In the genomic region with DNA sequence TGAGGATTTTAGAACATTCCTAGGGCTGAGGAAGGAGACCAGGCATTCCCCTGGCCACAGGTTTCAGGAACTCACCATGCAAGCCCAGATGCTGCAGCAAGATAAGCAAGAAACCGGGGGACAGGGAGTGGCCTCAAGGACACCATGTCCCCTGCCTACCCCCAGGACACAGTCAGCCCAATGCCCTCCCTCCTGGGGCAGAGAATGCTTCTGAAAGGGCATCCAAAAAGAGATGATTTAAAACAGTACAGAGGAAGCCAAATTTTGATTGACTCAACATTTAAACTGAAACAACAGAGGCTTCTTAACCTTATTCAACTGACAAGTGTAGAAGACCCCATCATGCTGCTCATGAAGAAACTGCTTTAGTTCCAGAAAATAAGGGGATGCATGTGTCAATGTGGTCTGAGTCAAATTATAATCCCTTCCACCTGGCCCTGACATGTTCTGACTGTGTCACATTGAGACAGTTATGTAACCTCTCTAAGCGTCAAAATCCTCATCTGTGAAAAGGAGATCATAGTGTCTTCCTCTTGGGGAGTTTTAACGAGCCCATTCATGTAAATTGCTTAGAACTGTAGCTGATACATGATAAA, we compare ENCODE assay signal across 1 cellular context.
A peak's percentile ranks its signal among the peaks of the same experiment; 100 is the strongest.
TF ChIP-seq lines count a peak whose summit lies in the region.

No MANE protein-coding gene starts in this region.

TF ChIP-seq in K562, 482 proteins besides CTCF, POLR2A, EP300 and RAD21 (continued from another document):
- TF ChIP-seq, protein P1, sequence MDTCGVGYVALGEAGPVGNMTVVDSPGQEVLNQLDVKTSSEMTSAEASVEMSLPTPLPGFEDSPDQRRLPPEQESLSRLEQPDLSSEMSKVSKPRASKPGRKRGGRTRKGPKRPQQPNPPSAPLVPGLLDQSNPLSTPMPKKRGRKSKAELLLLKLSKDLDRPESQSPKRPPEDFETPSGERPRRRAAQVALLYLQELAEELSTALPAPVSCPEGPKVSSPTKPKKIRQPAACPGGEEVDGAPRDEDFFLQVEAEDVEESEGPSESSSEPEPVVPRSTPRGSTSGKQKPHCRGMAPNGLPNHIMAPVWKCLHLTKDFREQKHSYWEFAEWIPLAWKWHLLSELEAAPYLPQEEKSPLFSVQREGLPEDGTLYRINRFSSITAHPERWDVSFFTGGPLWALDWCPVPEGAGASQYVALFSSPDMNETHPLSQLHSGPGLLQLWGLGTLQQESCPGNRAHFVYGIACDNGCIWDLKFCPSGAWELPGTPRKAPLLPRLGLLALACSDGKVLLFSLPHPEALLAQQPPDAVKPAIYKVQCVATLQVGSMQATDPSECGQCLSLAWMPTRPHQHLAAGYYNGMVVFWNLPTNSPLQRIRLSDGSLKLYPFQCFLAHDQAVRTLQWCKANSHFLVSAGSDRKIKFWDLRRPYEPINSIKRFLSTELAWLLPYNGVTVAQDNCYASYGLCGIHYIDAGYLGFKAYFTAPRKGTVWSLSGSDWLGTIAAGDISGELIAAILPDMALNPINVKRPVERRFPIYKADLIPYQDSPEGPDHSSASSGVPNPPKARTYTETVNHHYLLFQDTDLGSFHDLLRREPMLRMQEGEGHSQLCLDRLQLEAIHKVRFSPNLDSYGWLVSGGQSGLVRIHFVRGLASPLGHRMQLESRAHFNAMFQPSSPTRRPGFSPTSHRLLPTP (IDR thresholded peaks at IDR 0.05; ENCODE audit: borderline replicate concordance, extremely low read depth, insufficient read length): no peak
- TF ChIP-seq, protein P2, sequence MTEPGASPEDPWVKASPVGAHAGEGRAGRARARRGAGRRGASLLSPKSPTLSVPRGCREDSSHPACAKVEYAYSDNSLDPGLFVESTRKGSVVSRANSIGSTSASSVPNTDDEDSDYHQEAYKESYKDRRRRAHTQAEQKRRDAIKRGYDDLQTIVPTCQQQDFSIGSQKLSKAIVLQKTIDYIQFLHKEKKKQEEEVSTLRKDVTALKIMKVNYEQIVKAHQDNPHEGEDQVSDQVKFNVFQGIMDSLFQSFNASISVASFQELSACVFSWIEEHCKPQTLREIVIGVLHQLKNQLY (CRISPR knock-in tag; conservative IDR thresholded peaks at IDR 0.05): no peak
- TF ChIP-seq, protein P3, sequence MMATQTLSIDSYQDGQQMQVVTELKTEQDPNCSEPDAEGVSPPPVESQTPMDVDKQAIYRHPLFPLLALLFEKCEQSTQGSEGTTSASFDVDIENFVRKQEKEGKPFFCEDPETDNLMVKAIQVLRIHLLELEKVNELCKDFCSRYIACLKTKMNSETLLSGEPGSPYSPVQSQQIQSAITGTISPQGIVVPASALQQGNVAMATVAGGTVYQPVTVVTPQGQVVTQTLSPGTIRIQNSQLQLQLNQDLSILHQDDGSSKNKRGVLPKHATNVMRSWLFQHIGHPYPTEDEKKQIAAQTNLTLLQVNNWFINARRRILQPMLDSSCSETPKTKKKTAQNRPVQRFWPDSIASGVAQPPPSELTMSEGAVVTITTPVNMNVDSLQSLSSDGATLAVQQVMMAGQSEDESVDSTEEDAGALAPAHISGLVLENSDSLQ (IDR thresholded peaks at IDR 0.05): peak; percentile 32; the same call in 1 of the 2 replicates
